20 cellular contexts compared by ENCODE assay signal in the genomic region with DNA sequence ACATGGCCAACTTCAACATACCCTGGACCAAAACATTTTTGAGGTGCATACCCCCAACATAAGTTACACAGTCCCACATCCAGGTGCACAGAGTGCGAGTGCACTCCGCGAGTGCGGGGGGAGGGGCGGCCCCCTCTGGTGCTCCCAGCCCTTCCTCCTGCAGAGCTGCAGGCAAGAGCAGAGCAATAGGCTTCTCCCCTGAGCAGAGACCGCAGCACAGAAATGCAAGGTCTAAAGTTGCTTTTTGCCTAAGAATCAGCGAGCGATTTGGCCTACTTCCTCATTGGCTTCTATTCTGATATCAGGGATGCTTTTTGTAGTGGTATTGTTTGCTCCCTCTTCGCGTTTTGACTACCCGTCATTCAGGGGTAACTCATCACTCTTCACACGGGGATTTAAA.
"Had no signal": no experiment of that assay in that cellular context is flagged by ENCODE, and none has a peak within 500 bp of the region (broad histone marks: within the 10 kb centered on the region; RNA-seq: fewer than 3 reads in every experiment).

No MANE protein-coding gene starts in this region.

- H3K9me3 ChIP-seq: gastroesophageal sphincter, right atrium auricular region, transverse colon, vagina had no signal

- H3K27me3 Mint-ChIP-seq: activated T-cell treated with anti-CD3 and anti-CD28 coated beads, Interleukin-2, amount 50 U/mL, for 24 hours; naive thymus-derived CD8-positive, alpha-beta T cell; progenitor cell of endocrine pancreas had no signal

- H3K36me3 ChIP-seq: right atrium auricular region, vagina had no signal

- ATAC-seq: activated CD4-positive, CD25-positive, alpha-beta regulatory T cell treated with anti-CD3 and anti-CD28 coated beads, Interleukin-2, amount 50 U/mL, for 24 hours; gastroesophageal sphincter; left ventricle myocardium superior; naive thymus-derived CD8-positive, alpha-beta T cell; stimulated activated naive CD8-positive, alpha-beta T cell treated with anti-CD3 and anti-CD28 coated beads, Interleukin-15, Interleukin-2, amounts not matched to agents 100 U/mL and 50 U/mL, for 24 hours had no signal

- H3K9me3 Mint-ChIP-seq: activated T-cell treated with anti-CD3 and anti-CD28 coated beads, Interleukin-2, amount 50 U/mL, for 24 hours; memory B cell; naive thymus-derived CD8-positive, alpha-beta T cell had no signal

- H3K27me3 ChIP-seq: cardiac muscle cell, dorsolateral prefrontal cortex, gastroesophageal sphincter, right atrium auricular region, transverse colon, vagina had no signal

- H3K27ac Mint-ChIP-seq: activated T-cell treated with anti-CD3 and anti-CD28 coated beads, Interleukin-2, amount 50 U/mL, for 24 hours; memory B cell; progenitor cell of endocrine pancreas had no signal

- H3K4me1 Mint-ChIP-seq: memory B cell had no signal

- H3K27ac ChIP-seq: cardiac muscle cell, gastroesophageal sphincter, right atrium auricular region, skin epidermis, transverse colon, vagina had no signal

- DNase-seq: activated effector memory CD4-positive, alpha-beta T cell treated with Interleukin-2 at 50 U/mL for 16 hours; activated naive CD4-positive, alpha-beta T cell treated with anti-CD3 and anti-CD28 coated beads, Interleukin-2, amount 50 U/mL, for 16 hours; activated T-cell treated with anti-CD3 and anti-CD28 coated beads, Interleukin-2, amount 50 U/mL, for 24 hours; dorsolateral prefrontal cortex; erythroblast; kidney glomerular epithelial cell; left ventricle myocardium superior; naive thymus-derived CD8-positive, alpha-beta T cell; occipital lobe; stimulated activated CD4-positive, alpha-beta T cell treated with anti-CD3 and anti-CD28 coated beads, Interleukin-15, amount 100 ng/mL, for 24 hours; stimulated activated naive CD8-positive, alpha-beta T cell treated with anti-CD3 and anti-CD28 coated beads, Interleukin-15, Interleukin-2, amounts not matched to agents 100 U/mL and 50 U/mL, for 24 hours; transverse colon had no signal

- H3K4me3 ChIP-seq: cardiac muscle cell, dorsolateral prefrontal cortex, gastroesophageal sphincter, right atrium auricular region, skin epidermis, transverse colon, vagina had no signal

- H3K4me1 ChIP-seq: gastroesophageal sphincter, right atrium auricular region, transverse colon, vagina had no signal

- H3K4me3 Mint-ChIP-seq: activated T-cell treated with anti-CD3 and anti-CD28 coated beads, Interleukin-2, amount 50 U/mL, for 24 hours; memory B cell; naive thymus-derived CD8-positive, alpha-beta T cell had no signal
